ENCODE assay signal across 8 cellular contexts in the genomic region with DNA sequence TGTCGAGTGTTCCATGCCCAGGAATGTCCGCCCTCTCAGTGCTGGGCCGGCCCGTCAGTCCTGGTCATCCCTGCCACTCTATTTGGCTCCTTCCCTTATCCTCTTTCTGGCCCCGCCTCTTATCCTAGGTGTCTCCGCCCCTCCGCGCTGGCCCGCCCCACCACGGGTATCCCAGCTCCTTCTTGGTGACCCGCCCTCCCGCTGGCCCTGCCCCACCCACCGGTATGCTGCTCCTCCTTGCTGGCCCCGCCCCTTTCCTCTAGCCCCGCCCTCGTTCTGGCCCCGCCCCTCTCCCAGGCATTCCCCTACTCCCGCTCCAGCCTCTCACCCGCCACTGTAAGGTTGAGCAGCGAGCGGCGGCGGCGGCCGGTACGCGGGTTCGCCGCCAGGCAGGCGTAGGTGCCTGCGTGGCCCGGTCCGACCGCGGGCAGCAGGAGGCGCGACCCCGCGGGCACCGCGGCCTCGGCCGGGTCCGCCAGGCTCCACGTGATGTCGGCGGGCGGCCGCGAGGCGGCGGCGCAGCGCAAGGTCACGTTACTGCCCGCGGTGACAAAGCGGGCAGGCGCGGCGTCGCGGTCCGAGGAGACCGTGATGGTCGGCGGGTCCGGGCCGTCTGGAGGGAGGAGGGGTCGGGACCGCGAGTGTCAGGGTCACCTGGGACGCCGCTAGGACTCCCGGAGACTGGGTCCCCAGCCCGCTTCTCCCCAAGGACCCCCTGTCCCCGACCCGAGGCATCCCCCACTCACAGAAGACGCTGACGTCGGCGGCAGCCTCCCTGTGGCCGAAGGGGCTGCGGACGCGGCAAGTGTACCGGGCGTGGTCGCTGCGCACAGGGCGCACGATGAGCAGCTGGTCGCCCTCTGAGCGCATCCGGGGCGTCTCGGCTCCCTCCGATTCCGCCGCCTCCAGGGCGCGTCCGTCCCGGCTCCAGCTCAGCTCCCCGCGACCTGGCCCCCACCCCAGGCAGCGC. TPM values are rescaled to one million over a fixed set of nuclear protein-coding genes. Genes with fewer than 3 reads are reported as not detected.
A peak's percentile ranks its signal among the peaks of the same experiment; 100 is the strongest.
DNase-seq lines count a peak whose midpoint lies in the region; ATAC-seq lines count a peak whose summit lies in the region.

No MANE protein-coding gene starts in this region.

- intact Hi-C loops in right cardiac atrium (cut with DNase I), result loop anchor here in 1 of 4 donors (1.0 to 10.0 kb wide), 3 partner anchors 26 to 315 kb away; a partner anchor contains a TSS

- H3K27ac ChIP-seq in right cardiac atrium (ENCODE audit: low read length) (peak overlapping the region; percentile 14), urinary bladder (ENCODE audit: low read depth) (peak overlapping the region; percentile 7)

- H3K4me1 ChIP-seq in right cardiac atrium (ENCODE audit: control insufficient read depth, insufficient read depth, low read length) (no peaks in the 10 kb centered on the region), urinary bladder (ENCODE audit: insufficient read depth) (no peaks in the 10 kb centered on the region)

- no peaks in the 10 kb centered on the region for H3K9me3 ChIP-seq in right cardiac atrium (ENCODE audit: control insufficient read depth, low read length)

- WGBS in right cardiac atrium, result 2% methylated on average over 107 of the region's 107 CpGs
- under 1% methylated on average over 107 of the region's 107 CpGs for WGBS in urinary bladder

- peak; percentile 60 for DNase-seq in DMS 273 treated with DMSO at 0.1 percent for 48 hours (lab: John Stamatoyannopoulos, UW)
- DNase-seq in KG1 (lab: John Stamatoyannopoulos, UW), result peak; percentile 65
- peak; percentile 72 to 96 (median 86) for DNase-seq in T-helper 2 cell
- DNase-seq in anterior cingulate cortex (lab: John Stamatoyannopoulos, UW), result peak; percentile 15 to 96 (median 88)
- peak; percentile 99 to 100 (median 100) for DNase-seq in right cardiac atrium
- DNase-seq in pulmonary artery endothelial cell (ENCODE audit: low read depth, low spot score), result peak; percentile 87

- ATAC-seq in GM21528 (IDR thresholded peaks at IDR 0.05; ENCODE audit: low FRiP score, unreplicated experiment) (peak; percentile 47), right cardiac atrium (peak; percentile 97)

- H3K4me3 ChIP-seq in right cardiac atrium (ENCODE audit: low read length) (peak overlapping the region; percentile 62), urinary bladder (ENCODE audit: low read depth, low read length) (peak overlapping the region; percentile 53)

- H3K36me3 ChIP-seq in urinary bladder (ENCODE audit: insufficient read depth), result no peaks in the 10 kb centered on the region

- no peaks in the 10 kb centered on the region for H3K27me3 ChIP-seq in right cardiac atrium (ENCODE audit: control insufficient read depth, insufficient read depth)

RNA-seq across cellular contexts. Expression of a gene that starts 2.0 kb away (rescaled TPM):
- 1 to 10 TPM in 3 of 4 donors, under 1 TPM in 1; 0.85 to 2.2 (median 1.6) TPM for total RNA-seq in right cardiac atrium
- polyA plus RNA-seq in right cardiac atrium, result 2.0 TPM
- total RNA-seq in pulmonary artery endothelial cell, result 0.04 and 0.07 TPM in 2 replicates
- 0.74 TPM for total RNA-seq in urinary bladder
- 3.7 TPM for polyA plus RNA-seq in urinary bladder

RNA-seq across cellular contexts. Expression of a gene that starts 26.2 kb away (rescaled TPM):
- total RNA-seq in right cardiac atrium (100 to 1,000 TPM; 240 to 296 (median 258) TPM), pulmonary artery endothelial cell (65.6 and 66.1 TPM in 2 replicates), urinary bladder (25.1 TPM)
- polyA plus RNA-seq in right cardiac atrium (452 TPM), urinary bladder (121 TPM)

RNA-seq across cellular contexts. Expression of a gene that starts 28.5 kb away (rescaled TPM):
- total RNA-seq in right cardiac atrium (under 1 TPM in 1 of 4 donors, not detected in 3; 0.31 TPM), pulmonary artery endothelial cell (not detected in 2 replicates), urinary bladder (0.21 TPM)
- polyA plus RNA-seq in right cardiac atrium (0.07 TPM), urinary bladder (0.25 TPM)

RNA-seq across cellular contexts. Expression of a gene that starts 28.8 kb away (rescaled TPM):
- 1 to 10 TPM; 1.1 to 2.5 (median 2.2) TPM for total RNA-seq in right cardiac atrium
- polyA plus RNA-seq in right cardiac atrium, result 0.45 TPM
- not detected in 2 replicates for total RNA-seq in pulmonary artery endothelial cell
- total RNA-seq in urinary bladder, result not detected
- polyA plus RNA-seq in urinary bladder, result 0.85 TPM

RNA-seq across cellular contexts. Expression of a gene that starts 32.5 kb away (rescaled TPM):
- 1 to 10 TPM in 3 of 4 donors, under 1 TPM in 1; 0.89 to 3.1 (median 1.7) TPM for total RNA-seq in right cardiac atrium
- polyA plus RNA-seq in right cardiac atrium, result 1.7 TPM
- not detected in 2 replicates for total RNA-seq in pulmonary artery endothelial cell
- 1.3 TPM for total RNA-seq in urinary bladder
- 5.1 TPM for polyA plus RNA-seq in urinary bladder

Comparison
In these comparisons a context has a peak if more than half of its experiments do, and no peak if none do; other contexts are left out.
1. Peak in every context shown above with its lines: DNase-seq, ATAC-seq, H3K4me3 ChIP-seq and H3K27ac ChIP-seq.